In the genomic region with DNA sequence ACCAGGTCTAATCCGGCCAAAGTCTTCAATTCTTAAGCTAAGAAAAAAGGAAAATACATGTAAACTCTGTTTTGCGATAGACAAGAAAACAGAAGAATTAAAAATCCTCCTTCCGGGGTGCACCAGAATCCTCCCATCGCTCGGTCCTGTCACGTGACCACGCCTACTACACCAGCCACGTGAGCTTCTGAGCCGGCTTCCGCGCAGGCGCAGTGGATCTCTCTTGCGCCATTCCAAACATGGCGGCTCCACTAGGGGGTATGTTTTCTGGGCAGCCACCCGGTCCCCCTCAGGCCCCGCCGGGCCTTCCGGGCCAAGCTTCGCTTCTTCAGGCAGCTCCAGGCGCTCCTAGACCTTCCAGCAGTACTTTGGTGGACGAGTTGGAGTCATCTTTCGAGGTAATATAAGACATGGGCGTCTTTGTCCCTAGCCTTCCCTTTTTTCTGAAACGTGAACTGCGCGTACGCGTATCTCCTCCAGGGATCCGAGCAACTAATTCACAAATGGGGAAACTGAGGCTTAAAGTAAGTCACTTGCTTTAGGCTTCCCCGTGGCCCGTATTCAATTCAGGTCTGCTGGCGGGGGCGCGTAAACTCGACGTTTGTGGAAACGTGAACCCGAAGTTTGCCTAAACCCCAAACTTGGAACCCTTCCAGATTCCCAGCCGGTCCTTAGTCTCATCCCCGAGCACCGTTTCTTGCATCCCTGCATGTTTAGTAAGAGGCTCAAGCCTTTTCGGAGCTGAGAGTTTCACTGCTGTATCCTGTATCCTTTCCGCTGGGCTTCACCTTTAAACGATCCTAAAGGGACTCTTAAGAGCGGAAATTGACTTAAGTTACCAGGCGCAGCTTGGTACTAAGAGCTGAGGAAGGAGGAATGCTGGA, we compare ENCODE assay signal across 8 cellular contexts. TPM values are rescaled to one million over a fixed set of nuclear protein-coding genes. Genes with fewer than 3 reads are reported as not detected.
DNase-seq lines count a peak whose midpoint lies in the region; ATAC-seq and TF ChIP-seq lines count a peak whose summit lies in the region.

A gene with protein sequence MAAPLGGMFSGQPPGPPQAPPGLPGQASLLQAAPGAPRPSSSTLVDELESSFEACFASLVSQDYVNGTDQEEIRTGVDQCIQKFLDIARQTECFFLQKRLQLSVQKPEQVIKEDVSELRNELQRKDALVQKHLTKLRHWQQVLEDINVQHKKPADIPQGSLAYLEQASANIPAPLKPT (plus strand): TSS at position 226 of the 884 bp plus-strand sequence. CDS start 14 bp downstream, at position 240.

- no peaks in the 10 kb centered on the region for H3K36me3 ChIP-seq in KMS-11 (ENCODE audit: insufficient read depth)

- peaks cover 25 to 56% (median 35%) of the 10 kb centered on the region in 3 donors for H3K4me1 Mint-ChIP-seq in naive B cell
- H3K4me1 Mint-ChIP-seq in stimulated activated memory B cell treated with anti-CD40 and anti-IgM and Interleukin-4, amounts not matched to agents 10 μg/mL and 1 μg/mL and 100 μg/mL, for 72 hours = peaks cover 32% of the 10 kb centered on the region

- peak within 1 kb of the TSS; percentile 98 to 99 (median 98) for H3K27ac Mint-ChIP-seq in naive B cell
- peak within 1 kb of the TSS; percentile 98 for H3K27ac Mint-ChIP-seq in stimulated activated memory B cell treated with anti-CD40 and anti-IgM and Interleukin-4, amounts not matched to agents 10 μg/mL and 1 μg/mL and 100 μg/mL, for 72 hours

- H3K27ac ChIP-seq in KMS-11 = peak within 1 kb of the TSS; percentile 43; the same call in 1 of the 2 replicates

- H2AFZ ChIP-seq in KMS-11 (ENCODE audit: low read depth) = peak within 1 kb of the TSS; percentile 80

- H3K9me3 Mint-ChIP-seq in naive B cell = peaks cover 0 to 2% (median 0%) of the 10 kb centered on the region in 7 donors
- H3K9me3 Mint-ChIP-seq in stimulated activated memory B cell treated with anti-CD40 and anti-IgM and Interleukin-4, amounts not matched to agents 10 μg/mL and 1 μg/mL and 100 μg/mL, for 72 hours = no peaks in the 10 kb centered on the region

- H3K79me2 ChIP-seq in KMS-11 (ENCODE audit: insufficient read depth, low read depth) = peaks cover 38% of the 10 kb centered on the region

- H3K4me1 ChIP-seq in KMS-11 (ENCODE audit: low read depth, poor library complexity, severe bottlenecking) = peaks cover 5% of the 10 kb centered on the region

- H4K20me1 ChIP-seq in KMS-11 (ENCODE audit: insufficient read depth) = no peaks in the 10 kb centered on the region

- H3K4me3 ChIP-seq in KMS-11 (IDR thresholded peaks at IDR 0.05; ENCODE audit: insufficient read depth, low read depth, low read length) = no peak within 1 kb of the TSS

- 0 out of 2 replicates have a peak, but pooled peaks have one; percentile 15 for TF ChIP-seq CTCF in KMS-11 (conservative IDR thresholded peaks at IDR 0.05; ENCODE audit: low read depth, low read length)

- H3K27me3 Mint-ChIP-seq in naive B cell = no peaks in the 10 kb centered on the region
- no peaks in the 10 kb centered on the region for H3K27me3 Mint-ChIP-seq in stimulated activated memory B cell treated with anti-CD40 and anti-IgM and Interleukin-4, amounts not matched to agents 10 μg/mL and 1 μg/mL and 100 μg/mL, for 72 hours

- no peaks in the 10 kb centered on the region for H3K27me3 ChIP-seq in KMS-11 (ENCODE audit: insufficient read depth, low read depth)

- DNase-seq in DMS79 treated with DMSO at 0.1 percent for 48 hours (lab: John Stamatoyannopoulos, UW) (peak; percentile 76), RKO (ENCODE audit: low spot score) (peak; percentile 96), activated T-helper 1 cell treated with Interleukin-2 at 50 U/mL for 16 hours (ENCODE audit: low read depth) (peak; percentile 90), fibroblast of gingiva (ENCODE audit: low read depth) (peak; percentile 94), naive B cell (peak; percentile 93)

- H3K36me3 Mint-ChIP-seq in naive B cell = peaks cover 0 to 12% of the 10 kb centered on the region in 2 donors
- H3K36me3 Mint-ChIP-seq in stimulated activated memory B cell treated with anti-CD40 and anti-IgM and Interleukin-4, amounts not matched to agents 10 μg/mL and 1 μg/mL and 100 μg/mL, for 72 hours = peaks cover 24% of the 10 kb centered on the region

- ATAC-seq in GM21737 (IDR thresholded peaks at IDR 0.05; ENCODE audit: unreplicated experiment) = peak; percentile 96
- ATAC-seq in naive B cell (ENCODE audit: low read depth in 2 of 2) = peak; percentile 95 to 96
- peak; percentile 96 for ATAC-seq in stimulated activated memory B cell treated with anti-CD40 and anti-IgM and Interleukin-4, amounts not matched to agents 10 μg/mL and 1 μg/mL and 100 μg/mL, for 72 hours

- peak within 1 kb of the TSS; percentile 79 for H3K4me2 ChIP-seq in KMS-11

- H3K4me3 Mint-ChIP-seq in naive B cell = peak within 1 kb of the TSS; percentile 95 to 100 (median 98)
- H3K4me3 Mint-ChIP-seq in stimulated activated memory B cell treated with anti-CD40 and anti-IgM and Interleukin-4, amounts not matched to agents 10 μg/mL and 1 μg/mL and 100 μg/mL, for 72 hours = peak within 1 kb of the TSS; percentile 100

- peak within 1 kb of the TSS; percentile 74 for H3K9ac ChIP-seq in KMS-11

RNA-seq across cellular contexts. Expression of the gene that starts here (rescaled TPM):
- 10 to 100 TPM; 39.8 to 60.4 (median 48.1) TPM for polyA plus RNA-seq in naive B cell (ENCODE audit: low read depth in 6 of 6)
